In the genomic region with DNA sequence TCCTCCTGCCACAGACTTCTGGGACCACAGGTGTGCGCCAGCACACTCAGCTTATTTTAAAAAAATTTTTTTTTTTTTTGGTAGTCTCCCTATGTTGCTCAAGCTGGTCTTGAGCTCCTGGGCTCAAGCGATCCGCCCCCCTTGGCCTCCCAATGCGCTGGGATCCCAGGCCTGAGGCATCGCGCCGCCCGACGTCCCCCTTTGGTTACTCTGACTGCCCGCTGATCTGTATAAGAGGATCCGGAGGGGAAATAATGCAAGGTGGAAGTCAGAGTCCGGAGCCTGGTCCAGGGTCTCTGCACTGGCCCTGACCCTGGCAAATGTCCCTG, we compare ENCODE assay signal across 7 cellular contexts. TPM values are rescaled to one million over a fixed set of nuclear protein-coding genes. Genes with fewer than 3 reads are reported as not detected.
A peak's percentile ranks its signal among the peaks of the same experiment; 100 is the strongest.
DNase-seq lines count a peak whose midpoint lies in the region; ATAC-seq and TF ChIP-seq lines count a peak whose summit lies in the region.

No MANE protein-coding gene starts in this region.

- WGBS in right cardiac atrium = 20% methylated on average over 12 of the region's 12 CpGs

- H3K27me3 ChIP-seq in WERI-Rb-1 (ENCODE audit: insufficient read depth, low read depth, severe bottlenecking) (no peaks in the 10 kb centered on the region), right cardiac atrium (ENCODE audit: control insufficient read depth, insufficient read depth) (no peaks in the 10 kb centered on the region)

- peaks cover 6% of the 10 kb centered on the region for H3K4me1 ChIP-seq in right cardiac atrium (ENCODE audit: control insufficient read depth, insufficient read depth, low read length)

- H3K27me3 Mint-ChIP-seq in stimulated activated naive B cell treated with anti-CD40 and anti-IgM and Interleukin-4, amounts not matched to agents 10 μg/mL and 1 μg/mL and 100 μg/mL, for 72 hours = no peaks in the 10 kb centered on the region

- H3K9me3 ChIP-seq in WERI-Rb-1 (ENCODE audit: severe bottlenecking) (no peaks in the 10 kb centered on the region), right cardiac atrium (ENCODE audit: control insufficient read depth, low read length) (no peaks in the 10 kb centered on the region)

- peaks cover 9% of the 10 kb centered on the region for H3K36me3 ChIP-seq in WERI-Rb-1

- H3K27ac Mint-ChIP-seq in stimulated activated naive B cell treated with anti-CD40 and anti-IgM and Interleukin-4, amounts not matched to agents 10 μg/mL and 1 μg/mL and 100 μg/mL, for 72 hours = peak overlapping the region; percentile 98

- ATAC-seq in right cardiac atrium (no peak), GM21723 (IDR thresholded peaks at IDR 0.05; ENCODE audit: unreplicated experiment) (no peak)
- ATAC-seq in stimulated activated naive B cell treated with anti-CD40 and anti-IgM and Interleukin-4, amounts not matched to agents 10 μg/mL and 1 μg/mL and 100 μg/mL, for 72 hours (replicated peaks) = peak; percentile 17 to 18

- DNase-seq in HFF-Myc (ENCODE audit: extremely low read depth, low read depth) (no peak), WERI-Rb-1 (no peak), right cardiac atrium (peak in 2 of 3 donors; percentile 37 to 64), DMS153 (lab: John Stamatoyannopoulos, UW) (no peak), LoVo (ENCODE audit: low spot score) (no peak)
- DNase-seq in stimulated activated naive B cell treated with anti-CD40 and anti-IgM and Interleukin-4, amounts not matched to agents 10 μg/mL and 1 μg/mL and 100 μg/mL, for 72 hours = no peak

- TF ChIP-seq CTCF in HFF-Myc (IDR thresholded peaks at IDR 0.05; ENCODE audit: low read depth, low read length, missing control alignments) = no peak
- TF ChIP-seq CTCF in WERI-Rb-1 (IDR thresholded peaks at IDR 0.05; ENCODE audit: low read depth, low read length) = no peak

- intact Hi-C loops in right cardiac atrium (cut with DNase I) = no loop called here

- H3K4me3 Mint-ChIP-seq in stimulated activated naive B cell treated with anti-CD40 and anti-IgM and Interleukin-4, amounts not matched to agents 10 μg/mL and 1 μg/mL and 100 μg/mL, for 72 hours = peak overlapping the region; percentile 91 to 98

- peaks cover 22 to 42% of the 10 kb centered on the region in 2 donors for H3K4me1 Mint-ChIP-seq in stimulated activated naive B cell treated with anti-CD40 and anti-IgM and Interleukin-4, amounts not matched to agents 10 μg/mL and 1 μg/mL and 100 μg/mL, for 72 hours

- H3K4me3 ChIP-seq in HFF-Myc (replicated peaks; ENCODE audit: low read depth, low read length) (peak overlapping the region; percentile 85), WERI-Rb-1 (ENCODE audit: low read depth, low read length) (peak overlapping the region; percentile 93), right cardiac atrium (ENCODE audit: low read length) (peak overlapping the region; percentile 81)

- peaks cover 18 to 28% of the 10 kb centered on the region in 2 donors for H3K36me3 Mint-ChIP-seq in stimulated activated naive B cell treated with anti-CD40 and anti-IgM and Interleukin-4, amounts not matched to agents 10 μg/mL and 1 μg/mL and 100 μg/mL, for 72 hours

- H3K9me3 Mint-ChIP-seq in stimulated activated naive B cell treated with anti-CD40 and anti-IgM and Interleukin-4, amounts not matched to agents 10 μg/mL and 1 μg/mL and 100 μg/mL, for 72 hours = no peaks in the 10 kb centered on the region

- H3K27ac ChIP-seq in WERI-Rb-1 (peak overlapping the region; percentile 85), right cardiac atrium (ENCODE audit: low read length) (peak overlapping the region; percentile 96)

RNA-seq across cellular contexts. Expression of a gene that starts 0.5 kb away (rescaled TPM):
- total RNA-seq in right cardiac atrium = 10 to 100 TPM in 2 of 4 donors, 1 to 10 TPM in 2; 9.3 to 14.6 (median 10.0) TPM
- 1.3 TPM for polyA plus RNA-seq in right cardiac atrium

RNA-seq across cellular contexts. Expression of a gene that starts 9.1 kb away (rescaled TPM):
- 1 to 10 TPM; 1.5 to 2.0 (median 1.6) TPM for total RNA-seq in right cardiac atrium
- 1.2 TPM for polyA plus RNA-seq in right cardiac atrium

RNA-seq across cellular contexts. Expression of a gene that starts 40.3 kb away (rescaled TPM):
- 10 to 100 TPM; 30.6 to 46.5 (median 36.1) TPM for total RNA-seq in right cardiac atrium
- 3.5 TPM for polyA plus RNA-seq in right cardiac atrium

RNA-seq across cellular contexts. Expression of a gene that starts 48.6 kb away (rescaled TPM):
- total RNA-seq in right cardiac atrium = 10 to 100 TPM; 16.9 to 26.8 (median 18.7) TPM
- polyA plus RNA-seq in right cardiac atrium = 4.4 TPM

Comparison
In these comparisons a context has a peak if more than half of its experiments do, and no peak if none do; other contexts are left out.
1. DNase-seq: peak in right cardiac atrium (2 of 3); none in HFF-Myc (single experiment), WERI-Rb-1 (single experiment), stimulated activated naive B cell treated with anti-CD40 and anti-IgM and Interleukin-4, amounts not matched to agents 10 μg/mL and 1 μg/mL and 100 μg/mL, for 72 hours (single experiment), DMS153 (single experiment) and LoVo (single experiment).
2. ATAC-seq: peak in stimulated activated naive B cell treated with anti-CD40 and anti-IgM and Interleukin-4, amounts not matched to agents 10 μg/mL and 1 μg/mL and 100 μg/mL, for 72 hours (2 of 2); none in right cardiac atrium (0 of 2) and GM21723 (single experiment).
3. Peak in every context shown above with its lines, with median percentiles within 50 percentile points of each other: H3K4me3 ChIP-seq.